12 cellular contexts compared by ENCODE assay signal in genomic region chr10:112369495-112370423, GRCh38.
DNase-seq lines count a peak whose midpoint lies in the region; ATAC-seq and TF ChIP-seq lines count a peak whose summit lies in the region.
"Had no signal": no experiment of that assay in that cellular context is flagged by ENCODE, and none has a peak within 500 bp of the region (broad histone marks: within the 10 kb centered on the region; RNA-seq: fewer than 3 reads in every experiment).

No MANE protein-coding gene starts in this region.

- TF ChIP-seq CTCF in GM12864 (IDR thresholded peaks at IDR 0.05; ENCODE audit: low read depth, low read length, missing control alignments), result no peak

- no peak overlapping the region for H3K4me3 ChIP-seq in GM12864 (ENCODE audit: low read depth, low read length)
- H3K4me3 ChIP-seq: thyroid gland had no signal

- peak; percentile 31 for DNase-seq in GM12864 (ENCODE audit: low read depth)
- peak; percentile 77 for DNase-seq in activated effector memory CD4-positive, alpha-beta T cell treated with anti-CD3 and anti-CD28 coated beads, Interleukin-2, amount 50 U/mL, for 16 hours
- DNase-seq in COLO829 (ENCODE audit: low spot score), result no peak
- DNase-seq in NCI-H1694 treated with DMSO at 0.1 percent for 48 hours (lab: John Stamatoyannopoulos, UW), result no peak
- DNase-seq in NCI-H2171 treated with DMSO at 0.1 percent for 48 hours (lab: John Stamatoyannopoulos, UW), result no peak
- DNase-seq in NCI-H2107 treated with DMSO at 0.1 percent for 48 hours (lab: John Stamatoyannopoulos, UW; ENCODE audit: unreplicated experiment), result no peak
- DNase-seq: amniotic stem cell; mammary epithelial cell; stimulated activated CD4-positive, alpha-beta T cell treated with anti-CD3 and anti-CD28 coated beads, Interleukin-15, amount 100 ng/mL, for 24 hours; thyroid gland had no signal

- peak; percentile 93 for ATAC-seq in GM19397 (IDR thresholded peaks at IDR 0.05; ENCODE audit: unreplicated experiment)
- peak; percentile 96 for ATAC-seq in HG02981 (IDR thresholded peaks at IDR 0.05; ENCODE audit: unreplicated experiment)

Comparison
In these comparisons a context has a peak if more than half of its experiments do, and no peak if none do; other contexts are left out.
1. DNase-seq: peak in GM12864 (single experiment) and activated effector memory CD4-positive, alpha-beta T cell treated with anti-CD3 and anti-CD28 coated beads, Interleukin-2, amount 50 U/mL, for 16 hours (single experiment); none in COLO829 (single experiment), NCI-H1694 treated with DMSO at 0.1 percent for 48 hours (single experiment), NCI-H2171 treated with DMSO at 0.1 percent for 48 hours (single experiment) and NCI-H2107 treated with DMSO at 0.1 percent for 48 hours (single experiment).